In the genomic region with DNA sequence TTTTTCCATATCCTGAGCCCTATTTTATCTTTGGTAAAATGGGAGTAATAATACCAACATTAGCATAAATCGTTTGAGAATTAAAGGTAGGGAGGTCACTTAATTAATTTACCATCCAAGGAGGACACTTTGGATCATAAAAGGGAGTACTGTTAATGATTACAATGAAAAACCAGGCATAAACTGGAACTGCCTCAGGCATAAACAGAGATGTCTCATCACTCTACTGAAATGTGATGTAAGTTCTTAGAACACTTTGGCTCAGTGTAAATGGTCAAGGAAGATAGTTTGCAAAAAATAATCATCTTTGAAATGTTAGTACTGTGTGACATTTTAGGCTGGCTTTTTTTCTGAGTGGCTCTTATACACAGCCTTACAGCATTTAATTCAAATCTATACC, we compare ENCODE assay signal across 32 cellular contexts.
DNase-seq lines count a peak whose midpoint lies in the region; ATAC-seq and TF ChIP-seq lines count a peak whose summit lies in the region.
"Had no signal": no experiment of that assay in that cellular context is flagged by ENCODE, and none has a peak within 500 bp of the region (broad histone marks: within the 10 kb centered on the region; RNA-seq: fewer than 3 reads in every experiment).

No MANE protein-coding gene starts in this region.

- in situ Hi-C loops in Caki2 (cut with HindIII; ENCODE audit: low pct_unique_long_range_greater_than_20kb, low sequenced_read_pairs) = no loop called here

- TF ChIP-seq CTCF in RWPE1 (conservative IDR thresholded peaks at IDR 0.05; ENCODE audit: low read depth) (no peak), epithelial cell of proximal tubule (conservative IDR thresholded peaks at IDR 0.05; ENCODE audit: low read depth, low read length) (no peak)

- peaks cover 9 to 12% (median 12%) of the 10 kb centered on the region in 3 donors for H3K4me1 Mint-ChIP-seq in naive B cell
- H3K4me1 Mint-ChIP-seq in immature natural killer cell = no peaks in the 10 kb centered on the region
- H3K4me1 Mint-ChIP-seq: naive thymus-derived CD4-positive, alpha-beta T cell; stimulated activated naive CD8-positive, alpha-beta T cell treated with anti-CD3 and anti-CD28 coated beads, Interleukin-15, amount 100 ng/mL, for 72 hours had no signal

- H3K9me3 Mint-ChIP-seq in naive B cell (peaks cover 0 to 10% (median 0%) of the 10 kb centered on the region in 7 donors), immature natural killer cell (peaks cover 0 to 9% (median 0%) of the 10 kb centered on the region in 6 donors)
- H3K9me3 Mint-ChIP-seq: activated T-cell treated with anti-CD3 and anti-CD28 coated beads, Interleukin-2, amount 50 U/mL, for 72 hours; stimulated activated naive CD8-positive, alpha-beta T cell treated with anti-CD3 and anti-CD28 coated beads, Interleukin-15, amount 100 ng/mL, for 72 hours; T-helper 1 cell treated with Interleukin-12 subunit alpha and Interleukin-12 subunit beta and Interleukin-4 antibody, amounts not matched to agents 30 μg/mL and 1 μg/mL, for 36 hours had no signal

- H3K27ac Mint-ChIP-seq in naive B cell = peak overlapping the region in 4 of 6 donors; percentile 5 to 77 (median 46)
- no peak overlapping the region for H3K27ac Mint-ChIP-seq in immature natural killer cell
- H3K27ac Mint-ChIP-seq: activated T-cell treated with anti-CD3 and anti-CD28 coated beads, Interleukin-2, amount 50 U/mL, for 72 hours; naive thymus-derived CD4-positive, alpha-beta T cell; stimulated activated naive CD8-positive, alpha-beta T cell treated with anti-CD3 and anti-CD28 coated beads, Interleukin-15, amount 100 ng/mL, for 72 hours; T-helper 1 cell treated with Interleukin-12 subunit alpha and Interleukin-12 subunit beta and Interleukin-4 antibody, amounts not matched to agents 30 μg/mL and 1 μg/mL, for 36 hours had no signal

- no peak overlapping the region for H3K4me3 ChIP-seq in epithelial cell of proximal tubule (ENCODE audit: low read depth, low read length)
- H3K4me3 ChIP-seq: BLaER1, smooth muscle cell, thoracic aorta had no signal

- H3K4me3 Mint-ChIP-seq in naive B cell (peak overlapping the region in 1 of 8 donors; percentile 16), immature natural killer cell (no peak overlapping the region)
- H3K4me3 Mint-ChIP-seq: activated T-cell treated with anti-CD3 and anti-CD28 coated beads, Interleukin-2, amount 50 U/mL, for 72 hours; naive thymus-derived CD4-positive, alpha-beta T cell; stimulated activated naive CD8-positive, alpha-beta T cell treated with anti-CD3 and anti-CD28 coated beads, Interleukin-15, amount 100 ng/mL, for 72 hours; T-helper 1 cell treated with Interleukin-12 subunit alpha and Interleukin-12 subunit beta and Interleukin-4 antibody, amounts not matched to agents 30 μg/mL and 1 μg/mL, for 36 hours had no signal

- no peak for ATAC-seq in naive B cell (ENCODE audit: low read depth in 2 of 2)
- ATAC-seq in GM21576 (IDR thresholded peaks at IDR 0.05; ENCODE audit: unreplicated experiment) = no peak
- ATAC-seq: activated T-cell treated with anti-CD3 and anti-CD28 coated beads, Interleukin-2, amount 50 U/mL, for 72 hours; HCT116; naive thymus-derived CD4-positive, alpha-beta T cell; right cardiac atrium; stimulated activated naive CD8-positive, alpha-beta T cell treated with anti-CD3 and anti-CD28 coated beads, Interleukin-15, amount 100 ng/mL, for 72 hours had no signal

- H3K36me3 Mint-ChIP-seq in naive B cell (peaks cover 15 to 46% of the 10 kb centered on the region in 2 donors), immature natural killer cell (no peaks in the 10 kb centered on the region)

- POLR2A ChIA-PET in RWPE1 (lab: Yijun Ruan, JAX; ENCODE audit: low non-redundant PET) = no interaction called here

- CTCF ChIA-PET in RWPE1 (lab: Yijun Ruan, JAX) = no interaction called here

- DNase-seq in Caki2 (ENCODE audit: low read depth) (peak; percentile 28), RWPE1 (ENCODE audit: low spot score) (peak; percentile 6), epithelial cell of proximal tubule (ENCODE audit: low read depth) (peak; percentile 23), naive B cell (no peak), NAMALWA (ENCODE audit: low spot score) (no peak), immature natural killer cell (no peak)
- DNase-seq: activated CD4-positive, alpha-beta T cell treated with anti-CD3 and anti-CD28 coated beads, Interleukin-2, amount 50 U/mL, for 48 hours; activated naive CD4-positive, alpha-beta T cell; activated T-cell treated with anti-CD3 and anti-CD28 coated beads, Interleukin-2, amount 50 U/mL, for 72 hours; cerebellar nuclear complex; GDM1; IMR-90; islet precursor cell; midbrain; naive thymus-derived CD4-positive, alpha-beta T cell; NCI-H1092; NCI-H187 treated with DMSO at 0.1 percent for 48 hours; NCI-H526; OCI-M1; posterior cingulate gyrus; right cardiac atrium; SK-N-SH; stimulated activated CD4-positive, alpha-beta T cell treated with anti-CD3 and anti-CD28 coated beads, Interleukin-1b, Interleukin-23, amount 100 ng/mL, for 48 hours; stimulated activated CD8-positive, alpha-beta memory T cell treated with anti-CD3 and anti-CD28 coated beads, Interleukin-4, amount 100 ng/mL, for 48 hours; stimulated activated naive CD8-positive, alpha-beta T cell treated with anti-CD3 and anti-CD28 coated beads, Interleukin-15, amount 100 ng/mL, for 72 hours had no signal

- no peak overlapping the region for H3K27ac ChIP-seq in RWPE1
- H3K27ac ChIP-seq: BLaER1, neutrophil, thoracic aorta had no signal

- H3K27me3 Mint-ChIP-seq in naive B cell = no peaks in the 10 kb centered on the region
- H3K27me3 Mint-ChIP-seq in immature natural killer cell (ENCODE audit: low read depth in 3 of 3) = peaks cover 0 to 4% (median 0%) of the 10 kb centered on the region in 3 donors
- H3K27me3 Mint-ChIP-seq: stimulated activated naive CD8-positive, alpha-beta T cell treated with anti-CD3 and anti-CD28 coated beads, Interleukin-15, amount 100 ng/mL, for 72 hours had no signal

Comparison
In these comparisons a context has a peak if more than half of its experiments do, and no peak if none do; other contexts are left out.
1. DNase-seq: peak in Caki2 (single experiment), RWPE1 (single experiment) and epithelial cell of proximal tubule (single experiment); none in naive B cell (single experiment), NAMALWA (single experiment) and immature natural killer cell (0 of 3).
2. H3K27ac Mint-ChIP-seq: peak in naive B cell (4 of 6); none in immature natural killer cell (0 of 6).